27 cellular contexts compared by ENCODE assay signal in the genomic region with DNA sequence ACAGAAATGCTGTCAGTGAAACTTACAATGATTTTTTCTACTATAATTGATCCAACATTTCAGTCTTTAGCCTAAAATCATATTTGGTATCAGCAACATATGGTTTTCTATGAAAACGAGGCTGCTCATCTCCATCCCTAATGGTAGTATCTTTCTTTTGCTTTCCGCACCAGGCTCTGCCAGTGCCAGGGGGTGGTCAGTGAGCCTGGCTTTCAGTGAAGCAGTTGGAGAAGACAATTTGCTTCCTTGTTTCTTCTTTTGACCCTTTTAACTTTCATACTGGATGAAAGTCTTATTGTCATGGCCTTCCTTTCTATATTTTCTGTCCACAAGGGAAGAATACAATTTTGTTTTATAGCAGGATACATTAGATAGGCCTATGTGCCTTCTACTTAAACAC.
DNase-seq lines count a peak whose midpoint lies in the region; ATAC-seq and TF ChIP-seq lines count a peak whose summit lies in the region.
"Had no signal": no experiment of that assay in that cellular context is flagged by ENCODE, and none has a peak within 500 bp of the region (broad histone marks: within the 10 kb centered on the region; RNA-seq: fewer than 3 reads in every experiment).

No MANE protein-coding gene starts in this region.

- no peak for DNase-seq in breast epithelium (ENCODE audit: low spot score in 2 of 2)
- no peak for DNase-seq in MCF 10A (ENCODE audit: unreplicated experiment)
- no peak for DNase-seq in foreskin keratinocyte
- DNase-seq in trophoblast cell = no peak
- DNase-seq in vagina (ENCODE audit: extremely low spot score in 2 of 2) = no peak
- no peak for DNase-seq in DMS53 treated with DMSO at 0.1 percent for 48 hours (lab: John Stamatoyannopoulos, UW; ENCODE audit: unreplicated experiment)
- DNase-seq in Caco-2 = no peak
- DNase-seq in DMS 273 (lab: John Stamatoyannopoulos, UW; ENCODE audit: unreplicated experiment) = no peak
- DNase-seq: activated CD4-positive, alpha-beta T cell treated with anti-CD3 and anti-CD28 coated beads for 36 hours; activated naive CD4-positive, alpha-beta T cell treated with anti-CD3 and anti-CD28 coated beads for 36 hours; activated T-cell treated with anti-CD3 and anti-CD28 coated beads, Interleukin-2, amount 50 U/mL, for 48 hours; DMS79 treated with DMSO at 0.1 percent for 48 hours; H7; heart right ventricle; left ventricle myocardium inferior; nephron progenitor cell; NK-92 treated with Interleukin-12 subunit alpha and Interleukin-12 subunit beta, amount 100 ng/mL, for 24 hours; ovary; SHP77; stimulated activated CD4-positive, alpha-beta T cell treated with anti-CD3 and anti-CD28 coated beads, Interleukin-4, amount 100 ng/mL, for 24 hours; stimulated activated naive CD4-positive, alpha-beta T cell; T-cell had no signal

- no peak overlapping the region for H3K4ac ChIP-seq in trophoblast cell (ENCODE audit: low read depth, low read length)

- no peaks in the 10 kb centered on the region for H3K9me3 Mint-ChIP-seq in MCF 10A (ENCODE audit: unreplicated experiment)
- H3K9me3 Mint-ChIP-seq in Caco-2 (ENCODE audit: unreplicated experiment) = no peaks in the 10 kb centered on the region
- H3K9me3 Mint-ChIP-seq: activated naive CD4-positive, alpha-beta T cell treated with anti-CD3 and anti-CD28 coated beads for 36 hours; dendritic cell treated with granulocyte-macrophage colony-stimulating factor and Interleukin-4, amounts not matched to agents 40 ng/mL and 50 ng/mL, for 4 days; nephron progenitor cell; T-cell had no signal

- POLR2A ChIA-PET in MCF 10A (lab: Yijun Ruan, JAX) = interaction anchor here (0.9 to 4.6 kb wide), 15 partner anchors 8 to 349 kb away, joined by 3 to 122 read pairs (median 9); a partner anchor contains a TSS
- POLR2A ChIA-PET in Caco-2 (lab: Charles Lee) = interaction anchor here (0.7 kb wide), 1 partner anchor 14 kb away, joined by 3 read pairs; no protein-coding TSS in a partner anchor

- peaks cover 0 to 22% of the 10 kb centered on the region in 2 donors for H3K4me1 ChIP-seq in breast epithelium
- peaks cover 41% of the 10 kb centered on the region for H3K4me1 ChIP-seq in foreskin keratinocyte
- H3K4me1 ChIP-seq in trophoblast cell (ENCODE audit: control insufficient read depth in 1 of 2, insufficient read depth in 2 of 2, low read length in 2 of 2) = peaks cover 8 to 11% of the 10 kb centered on the region in 2 experiments
- peaks cover 51% of the 10 kb centered on the region for H3K4me1 ChIP-seq in vagina
- peaks cover 11% of the 10 kb centered on the region for H3K4me1 ChIP-seq in Caco-2

- no peak overlapping the region for H3K18ac ChIP-seq in trophoblast cell (ENCODE audit: low read length)

- H3K79me2 ChIP-seq in trophoblast cell (ENCODE audit: control insufficient read depth, insufficient read depth, low read length, poor library complexity) = peaks cover 7% of the 10 kb centered on the region

- no peak for TF ChIP-seq POLR2A in breast epithelium (IDR thresholded peaks at IDR 0.05)
- TF ChIP-seq POLR2A in vagina (IDR thresholded peaks at IDR 0.05) = no peak

- no peaks in the 10 kb centered on the region for H3K36me3 Mint-ChIP-seq in MCF 10A (ENCODE audit: insufficient read depth, unreplicated experiment)
- H3K36me3 Mint-ChIP-seq in Caco-2 (ENCODE audit: insufficient read depth, unreplicated experiment) = no peaks in the 10 kb centered on the region

- CTCF ChIA-PET in MCF 10A (lab: Yijun Ruan, JAX) (interaction anchor here (0.6 to 2.7 kb wide), 8 partner anchors 10 to 255 kb away, joined by 3 to 41 read pairs (median 4); no protein-coding TSS in a partner anchor), Caco-2 (lab: Charles Lee) (interaction anchor here (1.0 to 2.7 kb wide), 2 partner anchors 10 to 149 kb away, joined by 5 to 12 read pairs; no protein-coding TSS in a partner anchor)

- no peaks in the 10 kb centered on the region for H3K36me3 ChIP-seq in breast epithelium
- H3K36me3 ChIP-seq in trophoblast cell (ENCODE audit: control insufficient read depth in 1 of 2, insufficient read depth in 2 of 2, low read length in 2 of 2) = peaks cover 0 to 3% of the 10 kb centered on the region in 2 experiments
- no peaks in the 10 kb centered on the region for H3K36me3 ChIP-seq in vagina
- no peaks in the 10 kb centered on the region for H3K36me3 ChIP-seq in Caco-2 (ENCODE audit: control insufficient read depth, insufficient read depth, low read length)
- H3K36me3 ChIP-seq: heart right ventricle, left ventricle myocardium inferior, ovary, right atrium auricular region, upper lobe of left lung had no signal

- H3K27ac Mint-ChIP-seq in MCF 10A (ENCODE audit: low read depth, unreplicated experiment) (no peak overlapping the region), Caco-2 (ENCODE audit: unreplicated experiment) (no peak overlapping the region)
- H3K27ac Mint-ChIP-seq: activated CD4-positive, alpha-beta T cell treated with anti-CD3 and anti-CD28 coated beads for 36 hours; activated naive CD4-positive, alpha-beta T cell treated with anti-CD3 and anti-CD28 coated beads for 36 hours; B cell; dendritic cell treated with granulocyte-macrophage colony-stimulating factor and Interleukin-4, amounts not matched to agents 40 ng/mL and 50 ng/mL, for 4 days; nephron progenitor cell; T-cell had no signal

- peak overlapping the region; percentile 77 for H2BK5ac ChIP-seq in trophoblast cell (ENCODE audit: low read depth, low read length, poor library complexity)

- H3K27me3 Mint-ChIP-seq in MCF 10A (ENCODE audit: insufficient read depth, unreplicated experiment) (no peaks in the 10 kb centered on the region), Caco-2 (ENCODE audit: insufficient read depth, unreplicated experiment) (no peaks in the 10 kb centered on the region)
- H3K27me3 Mint-ChIP-seq: activated CD4-positive, alpha-beta T cell treated with anti-CD3 and anti-CD28 coated beads for 36 hours; B cell; dendritic cell treated with granulocyte-macrophage colony-stimulating factor and Interleukin-4, amounts not matched to agents 40 ng/mL and 50 ng/mL, for 4 days; T-cell had no signal

- H3K4me1 Mint-ChIP-seq in MCF 10A (ENCODE audit: insufficient read depth, unreplicated experiment) (peaks cover 13% of the 10 kb centered on the region), Caco-2 (ENCODE audit: low read depth, unreplicated experiment) (no peaks in the 10 kb centered on the region)

- no peak overlapping the region for H2AK5ac ChIP-seq in trophoblast cell (ENCODE audit: low read length)

- no peak for ATAC-seq in foreskin keratinocyte
- ATAC-seq: activated CD4-positive, alpha-beta T cell treated with anti-CD3 and anti-CD28 coated beads for 36 hours; T-cell had no signal

- no peak overlapping the region for H3K4me3 Mint-ChIP-seq in MCF 10A (ENCODE audit: unreplicated experiment)
- no peak overlapping the region for H3K4me3 Mint-ChIP-seq in Caco-2 (ENCODE audit: unreplicated experiment)
- H3K4me3 Mint-ChIP-seq: activated CD4-positive, alpha-beta T cell treated with anti-CD3 and anti-CD28 coated beads for 36 hours; activated naive CD4-positive, alpha-beta T cell treated with anti-CD3 and anti-CD28 coated beads for 36 hours; B cell; dendritic cell treated with granulocyte-macrophage colony-stimulating factor and Interleukin-4, amounts not matched to agents 40 ng/mL and 50 ng/mL, for 4 days; nephron progenitor cell; T-cell had no signal

- peak overlapping the region; percentile 43 for H4K91ac ChIP-seq in trophoblast cell (ENCODE audit: low read depth, low read length)

- peak overlapping the region; percentile 26 for H3K4me2 ChIP-seq in trophoblast cell (ENCODE audit: low read length)

- H3K9ac ChIP-seq in trophoblast cell (ENCODE audit: low read length) = no peak overlapping the region
- H3K9ac ChIP-seq: KMS-11 had no signal

- peak overlapping the region; percentile 53 for H3K14ac ChIP-seq in trophoblast cell (ENCODE audit: low read length)

- H3K23ac ChIP-seq in trophoblast cell (ENCODE audit: low read length) = no peak overlapping the region

- H3K27me3 ChIP-seq in breast epithelium (no peaks in the 10 kb centered on the region), foreskin keratinocyte (no peaks in the 10 kb centered on the region), trophoblast cell (ENCODE audit: insufficient read depth, low read length) (no peaks in the 10 kb centered on the region), vagina (no peaks in the 10 kb centered on the region), Caco-2 (replicated peaks; ENCODE audit: control insufficient read depth, insufficient read depth, low read length) (no peaks in the 10 kb centered on the region)
- H3K27me3 ChIP-seq: heart right ventricle, ovary, right atrium auricular region, upper lobe of left lung had no signal

- WGBS in trophoblast cell (ENCODE audit: extremely low coverage, insufficient coverage, insufficient read length) = no CpG with 5 or more reads among the region's 2 CpGs

- TF ChIP-seq CTCF in breast epithelium (IDR thresholded peaks at IDR 0.05) = no peak
- no peak for TF ChIP-seq CTCF in MCF 10A (IDR thresholded peaks at IDR 0.05; ENCODE audit: unreplicated experiment)
- TF ChIP-seq CTCF in foreskin keratinocyte (conservative IDR thresholded peaks at IDR 0.05) = no peak
- TF ChIP-seq CTCF in vagina (IDR thresholded peaks at IDR 0.05) = no peak
- no peak for TF ChIP-seq CTCF in Caco-2 (IDR thresholded peaks at IDR 0.05; ENCODE audit: insufficient read depth in 1 of 2, low read depth in 1 of 2, low read length in 1 of 2, severe bottlenecking in 1 of 2, unreplicated experiment in 1 of 2)

- no peak overlapping the region for H4K12ac ChIP-seq in trophoblast cell (ENCODE audit: low read depth, low read length)

- no peak overlapping the region for H4K8ac ChIP-seq in trophoblast cell (ENCODE audit: low read depth, low read length)

- no peak overlapping the region for H3K4me3 ChIP-seq in breast epithelium
- no peak overlapping the region for H3K4me3 ChIP-seq in trophoblast cell (ENCODE audit: low read depth, low read length)
- H3K4me3 ChIP-seq in vagina = no peak overlapping the region
- no peak overlapping the region for H3K4me3 ChIP-seq in Caco-2 (ENCODE audit: low read depth, low read length)
- H3K4me3 ChIP-seq: heart right ventricle, left ventricle myocardium inferior, ovary, right atrium auricular region, upper lobe of left lung had no signal

- intact Hi-C loops in breast epithelium (cut with DNase I; ENCODE audit: low total_unique reads) (no loop called here), MCF 10A (cut with micrococcal nuclease) (loop anchor here (2.0 kb wide), 1 partner anchor 239 kb away; no protein-coding TSS in a partner anchor), vagina (cut with DNase I) (no loop called here), Caco-2 (cut with micrococcal nuclease; ENCODE audit: unreplicated experiment) (no loop called here)

- BruUV-seq in MCF 10A (replicated peaks; lab: Mats Ljungman, UMichigan) = no TSS peak
- BruUV-seq in Caco-2 (replicated peaks; lab: Mats Ljungman, UMichigan) = no TSS peak

- H3K27ac ChIP-seq in breast epithelium = peak overlapping the region; percentile 75 to 83
- peak overlapping the region; percentile 83 for H3K27ac ChIP-seq in foreskin keratinocyte
- peak overlapping the region; percentile 55 for H3K27ac ChIP-seq in trophoblast cell (ENCODE audit: low read depth, low read length)
- peak overlapping the region; percentile 62 for H3K27ac ChIP-seq in vagina
- H3K27ac ChIP-seq: KMS-11, ovary, right atrium auricular region had no signal

- H3K9me3 ChIP-seq in breast epithelium = no peaks in the 10 kb centered on the region
- no peaks in the 10 kb centered on the region for H3K9me3 ChIP-seq in trophoblast cell (ENCODE audit: insufficient read depth, low read depth, low read length)
- no peaks in the 10 kb centered on the region for H3K9me3 ChIP-seq in vagina
- no peaks in the 10 kb centered on the region for H3K9me3 ChIP-seq in Caco-2
- H3K9me3 ChIP-seq: heart right ventricle, left ventricle myocardium inferior, ovary, right atrium auricular region, upper lobe of left lung had no signal

- no peak overlapping the region for H2BK12ac ChIP-seq in trophoblast cell (ENCODE audit: low read length)

- H2AFZ ChIP-seq in trophoblast cell (ENCODE audit: insufficient read depth, low read length, poor library complexity) = no peak overlapping the region

- H2BK120ac ChIP-seq in trophoblast cell (ENCODE audit: insufficient read depth, low read length, poor library complexity) = no peak overlapping the region

- peaks cover 13% of the 10 kb centered on the region for H3K79me1 ChIP-seq in trophoblast cell (ENCODE audit: low read length)
